ENCODE assay signal across 11 cellular contexts in genomic region chr2:215900865-215901264, GRCh38.
DNase-seq lines count a peak whose midpoint lies in the region; ATAC-seq and TF ChIP-seq lines count a peak whose summit lies in the region.
"Had no signal": no experiment of that assay in that cellular context is flagged by ENCODE, and none has a peak within 500 bp of the region (broad histone marks: within the 10 kb centered on the region; RNA-seq: fewer than 3 reads in every experiment).

No MANE protein-coding gene starts in this region.

- ATAC-seq in GM19035 (IDR thresholded peaks at IDR 0.05; ENCODE audit: unreplicated experiment) (peak; percentile 62), HG02623 (IDR thresholded peaks at IDR 0.05; ENCODE audit: unreplicated experiment) (peak; percentile 65), HG03565 (IDR thresholded peaks at IDR 0.05; ENCODE audit: unreplicated experiment) (peak; percentile 51)
- ATAC-seq: activated CD8-positive, alpha-beta T cell treated with anti-CD3 and anti-CD28 coated beads for 36 hours had no signal

- H3K4me2 ChIP-seq in osteoblast (ENCODE audit: insufficient read depth, low read length): no peak overlapping the region
- H3K4me2 ChIP-seq in Karpas-422 (ENCODE audit: low read depth, low read length, poor library complexity, severe bottlenecking): no peak overlapping the region

- TF ChIP-seq CTCF in osteoblast (IDR thresholded peaks at IDR 0.05; ENCODE audit: extremely low read depth, low read depth, low read length): no peak

- H3K27me3 ChIP-seq in osteoblast (ENCODE audit: insufficient read depth, low read length) (no peaks in the 10 kb centered on the region), Karpas-422 (ENCODE audit: low read length) (no peaks in the 10 kb centered on the region)

- H3K79me2 ChIP-seq in osteoblast (ENCODE audit: insufficient read depth, low read length) (no peaks in the 10 kb centered on the region), Karpas-422 (ENCODE audit: low read length) (no peaks in the 10 kb centered on the region)

- no peaks in the 10 kb centered on the region for H3K36me3 ChIP-seq in osteoblast (ENCODE audit: insufficient read depth, low read length)
- H3K36me3 ChIP-seq in Karpas-422 (ENCODE audit: insufficient read depth, low read length): no peaks in the 10 kb centered on the region

- no peak overlapping the region for H3K9ac ChIP-seq in Karpas-422 (ENCODE audit: low read length)

- H4K20me1 ChIP-seq in osteoblast (ENCODE audit: insufficient read depth, low read length) (no peaks in the 10 kb centered on the region), Karpas-422 (ENCODE audit: insufficient read depth, low read depth, low read length) (no peaks in the 10 kb centered on the region)

- peak overlapping the region; percentile 77 for H3K27ac ChIP-seq in osteoblast (ENCODE audit: low read depth, low read length)
- no peak overlapping the region for H3K27ac ChIP-seq in Karpas-422 (ENCODE audit: low read length)
- H3K27ac ChIP-seq: SK-N-MC had no signal

- DNase-seq in osteoblast (ENCODE audit: insufficient read length, low spot score, missing footprints) (no peak), SHP77 treated with DMSO at 0.1 percent for 48 hours (lab: John Stamatoyannopoulos, UW) (no peak), cerebellar cortex (ENCODE audit: low spot score) (no peak), Karpas-422 (no peak), LoVo (ENCODE audit: low spot score) (no peak)
- DNase-seq: activated CD8-positive, alpha-beta T cell treated with anti-CD3 and anti-CD28 coated beads for 36 hours; NCI-H2227 treated with DMSO at 0.1 percent for 48 hours had no signal

- H3K4me3 ChIP-seq in osteoblast (ENCODE audit: insufficient read depth, low read length): no peak overlapping the region
- no peak overlapping the region for H3K4me3 ChIP-seq in Karpas-422 (ENCODE audit: low read length)
- H3K4me3 ChIP-seq: SK-N-MC had no signal

- no peaks in the 10 kb centered on the region for H3K9me2 ChIP-seq in Karpas-422 (replicated peaks; ENCODE audit: insufficient read depth, low read length)

- H3K4me1 ChIP-seq in osteoblast (ENCODE audit: insufficient read depth, low read length) (peaks cover 50% of the 10 kb centered on the region), Karpas-422 (ENCODE audit: low read length) (peaks cover 16% of the 10 kb centered on the region)

- H2AFZ ChIP-seq in osteoblast (ENCODE audit: low read length): no peak overlapping the region
- no peak overlapping the region for H2AFZ ChIP-seq in Karpas-422 (ENCODE audit: low read length)

- no peaks in the 10 kb centered on the region for H3K9me3 ChIP-seq in osteoblast (ENCODE audit: low read depth, low read length)
- no peaks in the 10 kb centered on the region for H3K9me3 ChIP-seq in Karpas-422 (ENCODE audit: low read length)
